9 cellular contexts compared by ENCODE assay signal in the genomic region with DNA sequence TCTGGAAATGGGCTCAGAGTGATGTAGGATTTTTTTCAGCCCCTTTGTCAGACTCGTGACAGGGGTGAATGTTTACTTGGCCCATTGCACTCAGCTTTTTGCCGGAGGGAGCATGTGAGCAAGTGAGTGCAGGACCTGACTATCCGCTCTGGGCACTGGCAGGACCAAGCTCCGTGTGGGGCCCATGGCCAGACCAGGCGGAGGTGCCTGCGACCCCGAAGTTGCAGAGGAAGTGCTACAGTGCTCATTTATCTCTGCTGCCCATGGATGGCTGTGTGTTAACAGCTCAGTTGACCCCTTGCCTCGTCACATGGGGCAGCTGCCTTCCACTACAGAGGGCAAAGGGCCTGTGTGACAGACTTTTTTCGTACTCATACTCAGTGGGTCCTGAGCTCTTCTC.
"Had no signal": no experiment of that assay in that cellular context is flagged by ENCODE, and none has a peak within 500 bp of the region (broad histone marks: within the 10 kb centered on the region; RNA-seq: fewer than 3 reads in every experiment).

No MANE protein-coding gene starts in this region.

- H3K36me3 ChIP-seq: HAP-1 had no signal

- H3K9me3 ChIP-seq: HAP-1 had no signal

- H3K4me1 ChIP-seq: HAP-1 had no signal

- H3K4me3 ChIP-seq: GM23248, GM23338, HAP-1 had no signal

- DNase-seq: GM23248, GOT3, H7, H9, HCEC 1CT, HFFc6 had no signal

- ATAC-seq: GM23338, HCT116 had no signal

- H3K27ac ChIP-seq: GM23248 had no signal
